ENCODE assay signal across 14 cellular contexts in the genomic region with DNA sequence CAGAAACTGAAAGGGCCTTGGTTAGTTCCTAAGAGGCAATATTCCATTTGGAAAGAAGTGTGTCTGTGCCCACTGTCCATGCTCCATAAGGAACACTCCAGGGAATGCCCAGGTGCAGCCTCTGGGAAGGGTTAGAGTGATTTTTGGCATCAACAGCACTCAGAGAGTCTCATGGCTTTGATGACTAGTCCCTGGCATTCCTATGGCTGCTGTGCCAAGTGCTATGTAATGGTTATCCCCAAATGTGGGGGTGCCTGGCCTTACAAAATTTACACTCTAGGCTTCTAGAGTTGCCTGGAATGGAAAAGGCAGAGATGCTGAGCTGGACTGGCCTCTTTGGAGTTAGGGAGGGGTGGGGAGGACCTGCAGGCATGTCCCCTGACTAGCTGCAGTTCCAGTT.
"Had no signal": no experiment of that assay in that cellular context is flagged by ENCODE, and none has a peak within 500 bp of the region (broad histone marks: within the 10 kb centered on the region; RNA-seq: fewer than 3 reads in every experiment).

No MANE protein-coding gene starts in this region.

- H3K4me3 Mint-ChIP-seq: activated naive CD4-positive, alpha-beta T cell treated with anti-CD3 and anti-CD28 coated beads for 36 hours; naive thymus-derived CD4-positive, alpha-beta T cell had no signal

- H3K27ac Mint-ChIP-seq: activated naive CD4-positive, alpha-beta T cell treated with anti-CD3 and anti-CD28 coated beads for 36 hours; naive thymus-derived CD4-positive, alpha-beta T cell had no signal

- H3K4me3 ChIP-seq: coronary artery, hepatocyte, lung, thyroid gland, vagina had no signal

- H3K79me2 ChIP-seq: hepatocyte had no signal

- H3K27ac ChIP-seq: coronary artery, hepatocyte, thyroid gland, vagina, WERI-Rb-1 had no signal

- H3K36me3 ChIP-seq: thyroid gland, vagina, WERI-Rb-1 had no signal

- DNase-seq: activated CD4-positive, alpha-beta T cell treated with anti-CD3 and anti-CD28 coated beads for 4 hours; activated naive CD4-positive, alpha-beta T cell treated with anti-CD3 and anti-CD28 coated beads for 36 hours; caudate nucleus; effector CD4-positive, alpha-beta T cell; naive thymus-derived CD4-positive, alpha-beta T cell; right cardiac atrium; small intestine; T1000; thyroid gland; WERI-Rb-1 had no signal

- H2AFZ ChIP-seq: hepatocyte had no signal

- H3K27me3 ChIP-seq: hepatocyte, thyroid gland, vagina had no signal

- H3K9me3 ChIP-seq: thyroid gland, vagina had no signal

- H3K4me2 ChIP-seq: hepatocyte had no signal

- H3K9me3 Mint-ChIP-seq: activated naive CD4-positive, alpha-beta T cell treated with anti-CD3 and anti-CD28 coated beads for 36 hours had no signal
